18 cellular contexts compared by ENCODE assay signal in the genomic region with DNA sequence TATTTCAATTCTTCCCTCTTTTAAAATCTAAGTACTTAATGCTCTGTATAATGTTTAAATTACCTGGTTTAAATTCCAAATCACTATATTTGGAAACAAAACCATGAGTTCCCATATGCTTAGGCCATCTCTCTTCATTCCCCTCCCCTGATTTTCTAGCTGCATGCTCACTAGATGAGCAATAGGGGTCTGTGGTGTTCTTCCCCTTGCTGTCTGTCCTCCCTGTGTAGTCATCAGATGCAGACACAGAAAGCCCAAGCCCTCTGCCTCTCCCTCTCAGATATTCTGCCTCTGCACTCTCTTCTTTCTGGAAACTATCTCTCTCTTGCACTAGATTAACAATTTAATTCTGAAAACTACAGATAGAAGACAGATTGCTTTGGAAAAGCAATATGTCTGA.
A peak's percentile ranks its signal among the peaks of the same experiment; 100 is the strongest.
DNase-seq lines count a peak whose midpoint lies in the region; ATAC-seq, FAIRE-seq and TF ChIP-seq lines count a peak whose summit lies in the region.
"Had no signal": no experiment of that assay in that cellular context is flagged by ENCODE, and none has a peak within 500 bp of the region (broad histone marks: within the 10 kb centered on the region; RNA-seq: fewer than 3 reads in every experiment).

No MANE protein-coding gene starts in this region.

- no peak overlapping the region for H2BK15ac ChIP-seq in H9 (ENCODE audit: low read depth, low read length)
- H2BK15ac ChIP-seq in H1 (ENCODE audit: low read length): no peak overlapping the region

- H3K4me1 Mint-ChIP-seq in H9: peaks cover 2 to 4% of the 10 kb centered on the region in 2 experiments; a peak in 2 of 4 replicates
- H3K4me1 Mint-ChIP-seq: CD4-positive, CD25-positive, alpha-beta regulatory T cell; CD8-positive, alpha-beta memory T cell had no signal

- H3K36me3 ChIP-seq in H1 (ENCODE audit: control insufficient read depth in 2 of 4, insufficient read depth in 4 of 4, low read length in 3 of 4) (no peaks in the 10 kb centered on the region; a peak in 1 of 8 replicates), heart left ventricle (no peaks in the 10 kb centered on the region), A673 (ENCODE audit: insufficient read depth, low read length, poor library complexity, severe bottlenecking) (no peaks in the 10 kb centered on the region)
- H3K36me3 ChIP-seq: BE2C had no signal

- H3K9me3 ChIP-seq in H9 (ENCODE audit: control insufficient read depth, low read depth, low read length): no peaks in the 10 kb centered on the region
- no peaks in the 10 kb centered on the region for H3K9me3 ChIP-seq in H1 (ENCODE audit: insufficient read depth in 2 of 2, low read depth in 1 of 2, low read length in 1 of 2)
- peaks cover 0 to 4% (median 0%) of the 10 kb centered on the region in 12 donors for H3K9me3 ChIP-seq in heart left ventricle
- no peaks in the 10 kb centered on the region for H3K9me3 ChIP-seq in A673 (ENCODE audit: low read depth, low read length, poor library complexity, severe bottlenecking)
- H3K9me3 ChIP-seq: BE2C, Caco-2 had no signal

- H3K23me2 ChIP-seq in H9 (ENCODE audit: insufficient read length, low read depth, low read length, poor library complexity, severe bottlenecking) (no peaks in the 10 kb centered on the region), H1 (ENCODE audit: low read depth, low read length) (no peaks in the 10 kb centered on the region)

- TF ChIP-seq POLR2A in H1 (IDR thresholded peaks at IDR 0.05; ENCODE audit: control extremely low read depth in 1 of 2, low read depth in 2 of 2, low read length in 2 of 2): no peak
- TF ChIP-seq POLR2A in heart left ventricle (IDR thresholded peaks at IDR 0.05): no peak
- TF ChIP-seq POLR2A in GM12892 (IDR thresholded peaks at IDR 0.05; ENCODE audit: low read depth, low read length): no peak

- H2BK12ac ChIP-seq in H9 (ENCODE audit: insufficient read length, low read depth, low read length) (no peak overlapping the region), H1 (ENCODE audit: low read depth, low read length) (no peak overlapping the region)

- H2BK20ac ChIP-seq in H9 (ENCODE audit: low read depth, low read length, poor library complexity, severe bottlenecking) (no peak overlapping the region), H1 (ENCODE audit: low read length) (no peak overlapping the region)

- H4K20me1 ChIP-seq in H9 (ENCODE audit: control insufficient read depth, insufficient read depth, insufficient read length): no peaks in the 10 kb centered on the region
- H4K20me1 ChIP-seq in H1 (replicated peaks in 1 of 2; ENCODE audit: control insufficient read depth in 1 of 2, insufficient read depth in 2 of 2, low read length in 2 of 2): no peaks in the 10 kb centered on the region

- FAIRE-seq in H1 (lab: Jason Lieb, UNC) (no peak), GM12892 (lab: Jason Lieb, UNC) (no peak)
- FAIRE-seq: H54 had no signal

- POLR2A ChIA-PET in H1 (lab: Charles Lee; ENCODE audit: partially characterized antibody) (no interaction called here), A673 (lab: Charles Lee; ENCODE audit: low non-redundant PET) (no interaction called here)

- no peak overlapping the region for H3K27ac ChIP-seq in H9 (ENCODE audit: insufficient read length, low read depth, low read length)
- no peak overlapping the region for H3K27ac ChIP-seq in H1 (ENCODE audit: low read depth, low read length)
- no peak overlapping the region for H3K27ac ChIP-seq in heart left ventricle
- no peak overlapping the region for H3K27ac ChIP-seq in A673 (ENCODE audit: low read depth, low read length, poor library complexity, severe bottlenecking)
- H3K27ac ChIP-seq: KMS-11 had no signal

- H2BK5ac ChIP-seq in H9 (ENCODE audit: insufficient read length, low read length): no peak overlapping the region
- H2BK5ac ChIP-seq in H1 (ENCODE audit: low read depth, low read length): no peak overlapping the region

- H4K8ac ChIP-seq in H9 (replicated peaks; ENCODE audit: insufficient read length, low read depth, low read length) (no peak overlapping the region), H1 (ENCODE audit: extremely low read depth, insufficient read depth, low read length) (no peak overlapping the region)

- BruUV-seq in A673 (replicated peaks; lab: Mats Ljungman, UMichigan): no TSS peak

- CTCF ChIA-PET in H1 (lab: Charles Lee; ENCODE audit: partially characterized antibody): no interaction called here
- CTCF ChIA-PET in A673 (lab: Charles Lee): no interaction called here

- no peak for ATAC-seq in heart left ventricle

- no peak overlapping the region; a peak in 1 of 7 replicates for H3K27ac Mint-ChIP-seq in H9
- H3K27ac Mint-ChIP-seq: CD4-positive, CD25-positive, alpha-beta regulatory T cell; CD8-positive, alpha-beta memory T cell had no signal

- H2AK5ac ChIP-seq in H9 (ENCODE audit: insufficient read length, low read length) (no peak overlapping the region), H1 (ENCODE audit: low read depth, low read length) (no peak overlapping the region)

- H3K79me1 ChIP-seq in H9 (ENCODE audit: insufficient read depth, low read depth, low read length, poor library complexity, severe bottlenecking) (no peaks in the 10 kb centered on the region), H1 (ENCODE audit: low read depth, low read length) (no peaks in the 10 kb centered on the region)

- peak; percentile 60 for TF ChIP-seq RAD21 in H1 (IDR thresholded peaks at IDR 0.05 in 1 of 2, conservative IDR thresholded peaks at IDR 0.05 in 1 of 2; ENCODE audit: low read depth in 2 of 2, low read length in 2 of 2)

- H4K5ac ChIP-seq in H9 (ENCODE audit: insufficient read length, low read depth, low read length) (no peak overlapping the region), H1 (ENCODE audit: insufficient read length, low read depth, low read length) (no peak overlapping the region)

- intact Hi-C loops in heart left ventricle (cut with DNase I): no loop called here
- intact Hi-C loops in A673 (cut with micrococcal nuclease; ENCODE audit: unreplicated experiment): no loop called here

- no peak overlapping the region for H3K9ac ChIP-seq in H9 (ENCODE audit: extremely low read depth, insufficient read length, low read length)
- no peak overlapping the region for H3K9ac ChIP-seq in H1 (replicated peaks in 1 of 4; ENCODE audit: extremely low read depth in 1 of 4, low read depth in 3 of 4, low read length in 3 of 4)
- H3K9ac ChIP-seq: KMS-11 had no signal

- H3K4me1 ChIP-seq in H9 (ENCODE audit: insufficient read depth, low read length) (no peaks in the 10 kb centered on the region), H1 (replicated peaks in 1 of 4; ENCODE audit: control insufficient read depth in 3 of 4, insufficient read depth in 4 of 4, low read length in 3 of 4) (no peaks in the 10 kb centered on the region), heart left ventricle (no peaks in the 10 kb centered on the region), A673 (ENCODE audit: insufficient read depth, low read length, poor library complexity, severe bottlenecking) (no peaks in the 10 kb centered on the region)
- H3K4me1 ChIP-seq: BE2C, Caco-2 had no signal

- H3K4me2 ChIP-seq in H9 (ENCODE audit: insufficient read depth, insufficient read length, low read length): no peak overlapping the region
- H3K4me2 ChIP-seq in H1 (ENCODE audit: insufficient read depth in 1 of 2, low read depth in 2 of 2, low read length in 2 of 2): no peak overlapping the region
- H3K4me2 ChIP-seq: KMS-11 had no signal

- no peak overlapping the region for H3K23ac ChIP-seq in H9 (ENCODE audit: insufficient read length, low read depth, low read length)
- H3K23ac ChIP-seq in H1 (ENCODE audit: insufficient read length): no peak overlapping the region

- H2BK120ac ChIP-seq in H9 (ENCODE audit: low read depth, low read length, poor library complexity, severe bottlenecking) (no peak overlapping the region), H1 (replicated peaks; ENCODE audit: low read depth, low read length) (no peak overlapping the region)

- H3K56ac ChIP-seq in H9 (ENCODE audit: insufficient read length, low read depth, low read length) (no peak overlapping the region), H1 (replicated peaks; ENCODE audit: insufficient read length, low read depth, low read length) (no peak overlapping the region)

- no peaks in the 10 kb centered on the region for H3K9me3 Mint-ChIP-seq in H9

- H3K4me3 ChIP-seq in H1 (ENCODE audit: extremely low read depth in 1 of 4, insufficient read depth in 2 of 4, low read depth in 3 of 4, low read length in 4 of 4) (no peak overlapping the region), heart left ventricle (no peak overlapping the region), A673 (ENCODE audit: low read depth, low read length, poor library complexity, severe bottlenecking) (no peak overlapping the region)

- H3T11ph ChIP-seq in H9 (ENCODE audit: low read length): no peak overlapping the region

- H3K4me3 Mint-ChIP-seq in H9: no peak overlapping the region
- H3K4me3 Mint-ChIP-seq: CD4-positive, CD25-positive, alpha-beta regulatory T cell; CD8-positive, alpha-beta memory T cell had no signal

- H3K79me2 ChIP-seq in H9 (ENCODE audit: insufficient read depth, low read length) (no peaks in the 10 kb centered on the region), H1 (ENCODE audit: control insufficient read depth in 1 of 2, insufficient read depth in 2 of 2, low read length in 2 of 2) (no peaks in the 10 kb centered on the region)

- H3K36me3 Mint-ChIP-seq in H9 (ENCODE audit: insufficient read depth in 1 of 3, low read depth in 3 of 3): peaks cover 0 to 5% (median 0%) of the 10 kb centered on the region in 3 experiments; a peak in 1 of 7 replicates
- H3K36me3 Mint-ChIP-seq: CD4-positive, CD25-positive, alpha-beta regulatory T cell; CD8-positive, alpha-beta memory T cell had no signal

- H3K14ac ChIP-seq in H9 (ENCODE audit: insufficient read depth, low read length) (no peak overlapping the region), H1 (ENCODE audit: insufficient read length) (no peak overlapping the region)

- H3K18ac ChIP-seq in H9 (ENCODE audit: insufficient read length, low read depth, low read length) (no peak overlapping the region), H1 (ENCODE audit: extremely low read depth, low read length) (no peak overlapping the region)

- H3K27me3 ChIP-seq in H9 (ENCODE audit: insufficient read depth, low read length) (no peaks in the 10 kb centered on the region), H1 (replicated peaks in 1 of 4; ENCODE audit: control insufficient read depth in 3 of 4, extremely low read depth in 1 of 4, insufficient read depth in 3 of 4, low read length in 3 of 4) (no peaks in the 10 kb centered on the region), heart left ventricle (no peaks in the 10 kb centered on the region), A673 (replicated peaks; ENCODE audit: insufficient read depth, low read depth, low read length, poor library complexity) (no peaks in the 10 kb centered on the region)
- H3K27me3 ChIP-seq: BE2C had no signal

- no peak for DNase-seq in H9
- no peak for DNase-seq in H1 (ENCODE audit: low read depth in 1 of 2, low spot score in 2 of 2)
- DNase-seq in iPS-NIHi7 (ENCODE audit: extremely low spot score): peak; percentile 46
- DNase-seq in hypothalamus (lab: John Stamatoyannopoulos, UW): no peak
- no peak for DNase-seq in heart left ventricle
- no peak for DNase-seq in A673 (ENCODE audit: low spot score)
- no peak for DNase-seq in GM12892 (ENCODE audit: insufficient read length)
- DNase-seq: ACHN; BE2C; C1 segment of cervical spinal cord; Caco-2; CD4-positive, CD25-positive, alpha-beta regulatory T cell; CD8-positive, alpha-beta memory T cell; DMS153; DMS79; GDM1 had no signal

- TF ChIP-seq EP300 in H1 (IDR thresholded peaks at IDR 0.05; ENCODE audit: borderline replicate concordance in 1 of 2, low read depth in 2 of 2, low read length in 2 of 2): no peak

- H2AFZ ChIP-seq in H9 (ENCODE audit: low read length): no peak overlapping the region
- H2AFZ ChIP-seq in H1 (ENCODE audit: low read length): peak overlapping the region; percentile 79; the same call in 1 of the 2 replicates

- H3K4ac ChIP-seq in H9 (ENCODE audit: low read depth, low read length): no peak overlapping the region
- H3K4ac ChIP-seq in H1 (replicated peaks; ENCODE audit: insufficient read length, low read depth, low read length): no peak overlapping the region

- no peaks in the 10 kb centered on the region for H3K27me3 Mint-ChIP-seq in H9 (ENCODE audit: low read depth)
- H3K27me3 Mint-ChIP-seq: CD4-positive, CD25-positive, alpha-beta regulatory T cell; CD8-positive, alpha-beta memory T cell had no signal

- TF ChIP-seq CTCF in H9 (conservative IDR thresholded peaks at IDR 0.05) (peak; percentile 23; the same call in 1 of the 3 replicates), H1 (IDR thresholded peaks at IDR 0.05; ENCODE audit: control extremely low read depth in 1 of 3, insufficient read depth in 1 of 3, low read depth in 1 of 3, low read length in 3 of 3) (peak in 2 of 3 experiments; percentile 23 to 37; a peak in 2 of 4 replicates), heart left ventricle (IDR thresholded peaks at IDR 0.05) (no peak), A673 (conservative IDR thresholded peaks at IDR 0.05; ENCODE audit: low read depth, low read length) (no peak)

- no peak overlapping the region for H4K91ac ChIP-seq in H9 (ENCODE audit: insufficient read length, low read depth, low read length)
- H4K91ac ChIP-seq in H1 (replicated peaks; ENCODE audit: insufficient read length, low read length): no peak overlapping the region

Comparison
In these comparisons a context has a peak if more than half of its experiments do, and no peak if none do; other contexts are left out.
1. CTCF ChIP-seq: peak in H9 (single experiment) and H1 (2 of 3); none in heart left ventricle (0 of 12) and A673 (single experiment).